Comparison of ENCODE assay signal across 10 cellular contexts in the genomic region with DNA sequence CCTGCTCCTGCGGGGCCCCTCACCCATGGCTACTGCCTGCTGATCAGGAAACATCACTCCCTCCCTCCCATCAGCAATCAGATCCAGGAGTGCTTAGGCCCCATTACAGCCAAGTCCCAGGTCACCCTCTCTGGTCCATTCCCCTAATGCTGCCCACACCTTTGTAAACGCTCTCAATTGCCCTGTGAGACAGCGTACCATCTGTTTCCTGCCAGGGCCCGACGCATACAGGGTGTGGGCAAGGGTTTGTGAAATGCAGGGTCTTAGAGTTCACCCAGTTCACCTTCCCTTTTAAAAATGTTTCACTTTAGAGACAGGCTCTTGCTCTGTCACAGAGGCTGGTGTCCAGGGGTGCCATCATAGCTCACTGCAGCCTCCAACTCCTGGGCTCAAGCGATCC. TPM values are rescaled to one million over a fixed set of nuclear protein-coding genes. Genes with fewer than 3 reads are reported as not detected.
"Had no signal": no experiment of that assay in that cellular context is flagged by ENCODE, and none has a peak within 500 bp of the region (broad histone marks: within the 10 kb centered on the region; RNA-seq: fewer than 3 reads in every experiment).

No MANE protein-coding gene starts in this region.

RNA-seq across cellular contexts. Expression of gene SPDYE2, which starts 15.8 kb away (rescaled TPM):
- total RNA-seq: left ventricle myocardium inferior, mammary epithelial cell, myocyte, neural crest cell, osteoblast, right cardiac atrium, sigmoid colon, subcutaneous adipose tissue, thoracic aorta, upper lobe of right lung had no signal
- polyA plus RNA-seq: mammary epithelial cell had no signal
